Comparison of ENCODE assay signal across 1 cellular context in genomic region chr3:10248184-10248983, GRCh38.
TF ChIP-seq lines count a peak whose summit lies in the region.

TSS of gene TATDN2 (plus strand) at chr3:10248459. CDS start at chr3:10249201, 742 bp downstream.

TF ChIP-seq in K562, 482 proteins besides CTCF, POLR2A, EP300 and RAD21 (continued from another document and continues in another):
- peak; percentile 71 for TF ChIP-seq NKRF (IDR thresholded peaks at IDR 0.05; ENCODE audit: borderline replicate concordance)
- 0 out of 2 replicates have a peak, but pooled peaks have one; percentile 6 for TF ChIP-seq DPF2 (IDR thresholded peaks at IDR 0.05)
- no peak for TF ChIP-seq SREBF1 (IDR thresholded peaks at IDR 0.05; ENCODE audit: borderline replicate concordance, low read depth, low read length)
- TF ChIP-seq FOXK2 (conservative IDR thresholded peaks at IDR 0.05 in 1 of 2, IDR thresholded peaks at IDR 0.05 in 1 of 2; ENCODE audit: low read depth in 2 of 2): peak in 1 of 2 experiments; percentile 43; a peak in 1 of 4 replicates
- TF ChIP-seq PHF20 (IDR thresholded peaks at IDR 0.05; ENCODE audit: partially characterized antibody): no peak
- TF ChIP-seq PRPF4 (IDR thresholded peaks at IDR 0.05; ENCODE audit: insufficient read depth, low read depth, low read length, poor library complexity, severe bottlenecking): no peak
- peak; percentile 47; the same call in 1 of the 2 replicates for TF ChIP-seq DMBX1 (CRISPR knock-in tag; IDR thresholded peaks at IDR 0.05; ENCODE audit: borderline replicate concordance)
- 0 out of 2 replicates have a peak, but pooled peaks have one; percentile 36 for TF ChIP-seq NR2C2 (CRISPR knock-in tag; IDR thresholded peaks at IDR 0.05)
- peak; percentile 81 for TF ChIP-seq NR2C2 (tag; IDR thresholded peaks at IDR 0.05)
- TF ChIP-seq TEAD4 (IDR thresholded peaks at IDR 0.05; ENCODE audit: low read length): peak; percentile 54; the same call in 1 of the 2 replicates
- TF ChIP-seq TEAD4 (CRISPR knock-in tag; IDR thresholded peaks at IDR 0.05; ENCODE audit: borderline replicate concordance): no peak; the same call in 1 of the 2 replicates
- peak; percentile 81 for TF ChIP-seq POLR2AphosphoS5 (IDR thresholded peaks at IDR 0.05; ENCODE audit: control insufficient read depth, insufficient read depth, low read depth, low read length)
- peak; percentile 56 for TF ChIP-seq FUS (optimal IDR thresholded peaks at IDR 0.05; ENCODE audit: low read depth, low read length)
- no peak for TF ChIP-seq ZNF696 (CRISPR knock-in tag; conservative IDR thresholded peaks at IDR 0.05)
- peak; percentile 33 for TF ChIP-seq BCOR (IDR thresholded peaks at IDR 0.05)
- 0 out of 4 replicates have a peak, but pooled peaks of 1 of the 2 experiments have one; percentile 39 for TF ChIP-seq SRF (CRISPR knock-in tag; IDR thresholded peaks at IDR 0.05)
- no peak for TF ChIP-seq ESRRB (CRISPR knock-in tag; IDR thresholded peaks at IDR 0.05; ENCODE audit: borderline replicate concordance)
- TF ChIP-seq RBM15 (IDR thresholded peaks at IDR 0.05; ENCODE audit: insufficient read depth, low read length): no peak
- 0 out of 2 replicates have a peak, but pooled peaks have one; percentile 50 for TF ChIP-seq MXI1 (IDR thresholded peaks at IDR 0.05; ENCODE audit: low read depth, low read length)
- peak; percentile 56; the same call in 1 of the 2 replicates for TF ChIP-seq SUPT5H (IDR thresholded peaks at IDR 0.05)
- peak; percentile 94 for TF ChIP-seq GATAD2B (IDR thresholded peaks at IDR 0.05; ENCODE audit: borderline replicate concordance)
- TF ChIP-seq ZFX (CRISPR knock-in tag; IDR thresholded peaks at IDR 0.05): peak; percentile 91
- TF ChIP-seq E2F6 (IDR thresholded peaks at IDR 0.05; ENCODE audit: borderline replicate concordance in 1 of 2, extremely low read depth in 1 of 2, insufficient read depth in 1 of 2, insufficient read length in 1 of 2, low read depth in 1 of 2, low read length in 1 of 2, poor library complexity in 1 of 2, severe bottlenecking in 1 of 2): peak; percentile 98 to 99
- TF ChIP-seq BHLHE40 (IDR thresholded peaks at IDR 0.05; ENCODE audit: low read length): peak; percentile 95
- TF ChIP-seq VEZF1 (CRISPR knock-in tag; IDR thresholded peaks at IDR 0.05): peak; percentile 75
- TF ChIP-seq ZNF263 (CRISPR knock-in tag; IDR thresholded peaks at IDR 0.05; ENCODE audit: borderline replicate concordance): peak; percentile 38; the same call in 1 of the 2 replicates
- TF ChIP-seq JUN (IDR thresholded peaks at IDR 0.05; ENCODE audit: borderline replicate concordance, low read depth, low read length): peak; percentile 37; the same call in 1 of the 2 replicates
- peak; percentile 24; the same call in 1 of the 2 replicates for TF ChIP-seq JUN (CRISPR knock-in tag; IDR thresholded peaks at IDR 0.05; ENCODE audit: borderline replicate concordance)
- TF ChIP-seq HMGXB4 (CRISPR knock-in tag; IDR thresholded peaks at IDR 0.05): peak; percentile 55
- peak; percentile 70 for TF ChIP-seq ZBTB33 (CRISPR knock-in tag; IDR thresholded peaks at IDR 0.05)
- TF ChIP-seq HNRNPUL1 (IDR thresholded peaks at IDR 0.05; ENCODE audit: low read length): no peak
- TF ChIP-seq SIN3B (IDR thresholded peaks at IDR 0.05; ENCODE audit: low read depth): peak; percentile 85
- TF ChIP-seq ZNF311 (CRISPR knock-in tag; IDR thresholded peaks at IDR 0.05): no peak
- TF ChIP-seq CC2D1A (IDR thresholded peaks at IDR 0.05): 0 out of 2 replicates have a peak, but pooled peaks have one; percentile 11
- no peak for TF ChIP-seq GTF3C2 (IDR thresholded peaks at IDR 0.05; ENCODE audit: borderline replicate concordance, extremely low read depth, insufficient read length)
- TF ChIP-seq USF1 (CRISPR knock-in tag; IDR thresholded peaks at IDR 0.05): peak; percentile 87
- TF ChIP-seq ZSCAN32 (CRISPR knock-in tag; IDR thresholded peaks at IDR 0.05): peak; percentile 61; the same call in 1 of the 2 replicates
- no peak for TF ChIP-seq MCM2 (IDR thresholded peaks at IDR 0.05; ENCODE audit: low read depth)
- peak; percentile 76 for TF ChIP-seq ZEB2 (IDR thresholded peaks at IDR 0.05)
- TF ChIP-seq MAZ (CRISPR knock-in tag; conservative IDR thresholded peaks at IDR 0.05 in 1 of 2, IDR thresholded peaks at IDR 0.05 in 1 of 2): peak; percentile 71 to 81
- TF ChIP-seq HMGN3 (IDR thresholded peaks at IDR 0.05; ENCODE audit: borderline replicate concordance, extremely low read depth, insufficient read length, low read depth, low read length): peak; percentile 91
- peak; percentile 37; the same call in 1 of the 2 replicates for TF ChIP-seq ZNF395 (CRISPR knock-in tag; IDR thresholded peaks at IDR 0.05)
- TF ChIP-seq ILF3 (IDR thresholded peaks at IDR 0.05; ENCODE audit: borderline replicate concordance): 0 out of 2 replicates have a peak, but pooled peaks have one; percentile 85
- no peak for TF ChIP-seq ZNF253 (CRISPR knock-in tag; conservative IDR thresholded peaks at IDR 0.05)
- no peak for TF ChIP-seq GTF2F1 (IDR thresholded peaks at IDR 0.05; ENCODE audit: low read depth, low read length)
- TF ChIP-seq CREB5 (CRISPR knock-in tag; IDR thresholded peaks at IDR 0.05): no peak
- TF ChIP-seq PRMT5 (CRISPR knock-in tag; IDR thresholded peaks at IDR 0.05): no peak
- TF ChIP-seq KDM5B (IDR thresholded peaks at IDR 0.05; ENCODE audit: insufficient replicate concordance, low read depth, low read length): peak; percentile 57
- no peak for TF ChIP-seq C11orf30 (IDR thresholded peaks at IDR 0.05; ENCODE audit: low read depth)
- TF ChIP-seq E2F1 (CRISPR knock-in tag; IDR thresholded peaks at IDR 0.05): peak; percentile 68; the same call in 1 of the 2 replicates
- peak; percentile 68 for TF ChIP-seq CREB1 (IDR thresholded peaks at IDR 0.05)
- peak; percentile 69; the same call in 1 of the 2 replicates for TF ChIP-seq CREB1 (CRISPR knock-in tag; IDR thresholded peaks at IDR 0.05)
